In the genomic region with DNA sequence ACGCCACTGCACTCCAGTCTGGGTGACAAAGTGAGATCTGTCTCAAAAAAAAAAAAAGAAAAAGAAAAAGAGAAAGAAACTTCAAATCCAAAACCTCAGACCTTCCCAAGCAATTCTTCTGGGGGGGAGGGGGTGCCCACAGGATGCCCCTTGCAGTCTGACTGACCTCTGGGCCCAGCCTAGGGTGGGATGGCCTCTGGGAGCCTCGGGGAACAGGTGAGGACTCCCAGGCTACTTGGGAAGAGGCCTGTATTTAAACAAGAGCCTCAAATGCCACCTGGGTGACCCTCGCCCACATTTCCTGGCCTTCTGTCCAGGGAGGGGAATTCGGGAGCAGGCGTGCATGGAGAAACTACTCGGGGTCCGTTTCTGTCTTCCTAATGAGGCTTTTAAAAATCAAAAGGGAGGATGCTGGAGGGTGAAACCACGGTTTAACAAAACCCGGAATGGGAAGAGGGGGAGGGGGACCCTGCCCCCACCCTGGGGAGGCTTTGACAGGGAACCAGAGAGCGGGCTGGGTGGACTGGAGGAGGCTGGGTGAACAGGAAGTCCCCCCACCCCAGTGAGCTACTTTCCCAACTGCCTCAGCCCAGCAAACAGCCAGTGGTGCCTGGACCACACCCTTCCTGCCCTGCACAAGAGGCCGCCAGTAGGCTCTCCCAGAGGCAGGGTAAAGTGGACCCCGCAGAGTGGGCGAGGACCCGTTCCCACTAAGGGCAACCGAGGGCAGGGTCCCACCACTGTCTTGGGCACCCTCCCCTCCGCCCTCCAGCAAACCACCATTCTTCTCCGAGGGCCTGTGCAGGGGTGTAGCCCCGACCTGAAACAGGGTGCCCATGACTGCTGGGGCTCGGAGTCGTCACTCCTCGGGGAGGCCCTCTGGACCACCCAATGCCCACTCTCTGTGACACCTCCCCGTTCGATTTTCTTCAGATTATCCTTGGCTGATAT, we compare ENCODE assay signal across 8 cellular contexts. TPM values are rescaled to one million over a fixed set of nuclear protein-coding genes. Genes with fewer than 3 reads are reported as not detected.
DNase-seq lines count a peak whose midpoint lies in the region; ATAC-seq and TF ChIP-seq lines count a peak whose summit lies in the region.

No MANE protein-coding gene starts in this region.

- peak overlapping the region; percentile 63 for H3K27ac ChIP-seq in colonic mucosa
- H3K27ac ChIP-seq in neuronal stem cell (replicated peaks; ENCODE audit: low read length) = no peak overlapping the region

- no peaks in the 10 kb centered on the region for H3K36me3 ChIP-seq in ES-I3 (ENCODE audit: insufficient read depth, low read length)
- no peaks in the 10 kb centered on the region for H3K36me3 ChIP-seq in colonic mucosa
- H3K36me3 ChIP-seq in neuronal stem cell (replicated peaks in 1 of 2; ENCODE audit: control insufficient read depth in 2 of 2, insufficient read depth in 2 of 2, low read length in 2 of 2) = peaks cover 0 to 12% of the 10 kb centered on the region in 2 donors

- H2BK120ac ChIP-seq in neuronal stem cell (ENCODE audit: low read depth, low read length) = no peak overlapping the region

- peak overlapping the region; percentile 94 for H2AFZ ChIP-seq in neuronal stem cell (ENCODE audit: low read length)

- H2AK5ac ChIP-seq in neuronal stem cell (ENCODE audit: low read depth, low read length) = peak overlapping the region; percentile 67

- H2BK15ac ChIP-seq in neuronal stem cell (ENCODE audit: low read length) = peak overlapping the region; percentile 45

- H3K4me1 ChIP-seq in ES-I3 (ENCODE audit: insufficient read depth, low read length) = peaks cover 2% of the 10 kb centered on the region; the same call in 1 of the 2 replicates
- H3K4me1 ChIP-seq in colonic mucosa = peaks cover 20% of the 10 kb centered on the region
- peaks cover 10 to 16% of the 10 kb centered on the region in 2 donors for H3K4me1 ChIP-seq in neuronal stem cell (ENCODE audit: control insufficient read depth in 2 of 2, insufficient read depth in 1 of 2, low read depth in 1 of 2, low read length in 2 of 2)

- peak overlapping the region; percentile 60; the same call in 1 of the 2 replicates for H3K9ac ChIP-seq in ES-I3 (ENCODE audit: low read depth, low read length)
- peak overlapping the region; percentile 66 to 75 for H3K9ac ChIP-seq in colonic mucosa (ENCODE audit: low read depth in 2 of 2, low read length in 2 of 2)
- H3K9ac ChIP-seq in neuronal stem cell (ENCODE audit: low read depth, low read length, poor library complexity) = no peak overlapping the region

- H3K14ac ChIP-seq in neuronal stem cell (ENCODE audit: low read length) = no peak overlapping the region

- no peak overlapping the region for H3K4ac ChIP-seq in neuronal stem cell (ENCODE audit: low read length)

- H3K4me2 ChIP-seq in neuronal stem cell (ENCODE audit: insufficient read depth, low read length, poor library complexity, severe bottlenecking) = peak overlapping the region; percentile 86

- H4K8ac ChIP-seq in neuronal stem cell (ENCODE audit: low read depth, low read length) = no peak overlapping the region

- peak overlapping the region; percentile 78 for H3K18ac ChIP-seq in neuronal stem cell (ENCODE audit: low read length)

- H4K91ac ChIP-seq in neuronal stem cell (ENCODE audit: low read depth, low read length, poor library complexity) = no peak overlapping the region

- peaks cover 20% of the 10 kb centered on the region for H3K79me1 ChIP-seq in neuronal stem cell (ENCODE audit: low read depth, low read length)

- peak overlapping the region; percentile 66 for H3K4me3 ChIP-seq in colonic mucosa
- peak overlapping the region; percentile 46 to 84 for H3K4me3 ChIP-seq in neuronal stem cell (ENCODE audit: low read length in 2 of 2)

- intact Hi-C loops in colonic mucosa (cut with DNase I) = no loop called here

- H3K9me3 ChIP-seq in ES-I3 (ENCODE audit: control insufficient read depth, insufficient read depth, low read length) (no peaks in the 10 kb centered on the region), colonic mucosa (no peaks in the 10 kb centered on the region), neuronal stem cell (replicated peaks in 1 of 2; ENCODE audit: control insufficient read depth in 2 of 2, insufficient read depth in 1 of 2, low read depth in 1 of 2, low read length in 2 of 2) (peaks cover 0 to 3% of the 10 kb centered on the region in 2 donors)

- H3K23ac ChIP-seq in neuronal stem cell (ENCODE audit: low read depth, low read length, poor library complexity) = peak overlapping the region; percentile 56

- no peak for TF ChIP-seq CTCF in colonic mucosa (IDR thresholded peaks at IDR 0.05)

- no peak for ATAC-seq in GM18873 (IDR thresholded peaks at IDR 0.05; ENCODE audit: low FRiP score, unreplicated experiment)

- H2BK12ac ChIP-seq in neuronal stem cell (ENCODE audit: low read length) = peak overlapping the region; percentile 86

- no CpG with 5 or more reads among the region's 23 CpGs for WGBS in neuronal stem cell (ENCODE audit: extremely low coverage in 2 of 2, insufficient read length in 2 of 2, insufficient replicate concordance in 1 of 2), 2 donors

- H2BK5ac ChIP-seq in neuronal stem cell (ENCODE audit: low read length) = no peak overlapping the region

- peak; percentile 84 for DNase-seq in NOMO-1 treated with DMSO at 0.1 percent for 48 hours (lab: John Stamatoyannopoulos, UW; ENCODE audit: unreplicated experiment)
- DNase-seq in colonic mucosa = peak; percentile 66
- no peak for DNase-seq in neuronal stem cell (ENCODE audit: low spot score)
- no peak for DNase-seq in NCI-H2196 (lab: John Stamatoyannopoulos, UW; ENCODE audit: unreplicated experiment)
- no peak for DNase-seq in retina
- DNase-seq in amniotic stem cell (lab: John Stamatoyannopoulos, UW) = no peak

- H3K27me3 ChIP-seq in colonic mucosa (no peaks in the 10 kb centered on the region), neuronal stem cell (ENCODE audit: control insufficient read depth in 3 of 3, insufficient read depth in 3 of 3, low read depth in 1 of 3, low read length in 3 of 3) (peaks cover 0 to 47% (median 16%) of the 10 kb centered on the region in 3 experiments)

RNA-seq across cellular contexts. Expression of gene FBRSL1, which starts 1.5 kb away (rescaled TPM):
- 100 to 1,000 TPM in 1 of 2 donors, 10 to 100 TPM in 1; 51.9 to 101 TPM for total RNA-seq in colonic mucosa
- 61.7 TPM for polyA plus RNA-seq in neuronal stem cell (2013, experiment 1 of 2)
- polyA plus RNA-seq in neuronal stem cell (2013, experiment 2 of 2) = 70.1 TPM

Comparison
In these comparisons a context has a peak if more than half of its experiments do, and no peak if none do; other contexts are left out.
1. DNase-seq: peak in NOMO-1 treated with DMSO at 0.1 percent for 48 hours (single experiment) and colonic mucosa (single experiment); none in neuronal stem cell (single experiment), NCI-H2196 (single experiment), retina (single experiment) and amniotic stem cell (single experiment).